1 cellular context compared by ENCODE assay signal in genomic region chr13:50612717-50613116, GRCh38.
TF ChIP-seq lines count a peak whose summit lies in the region.

No MANE protein-coding gene starts in this region.

TF ChIP-seq in GM12878, 131 proteins besides CTCF, POLR2A, EP300 and RAD21 (continued from another document):
- TF ChIP-seq MYC (IDR thresholded peaks at IDR 0.05; ENCODE audit: insufficient read depth, insufficient read length, insufficient replicate concordance, low read length, severe bottlenecking) (no peak), LARP7 (IDR thresholded peaks at IDR 0.05) (no peak), PRDM15 (CRISPR knock-in tag; IDR thresholded peaks at IDR 0.05) (no peak), KLF5 (IDR thresholded peaks at IDR 0.05; ENCODE audit: partially characterized antibody) (no peak)
